In the genomic region with DNA sequence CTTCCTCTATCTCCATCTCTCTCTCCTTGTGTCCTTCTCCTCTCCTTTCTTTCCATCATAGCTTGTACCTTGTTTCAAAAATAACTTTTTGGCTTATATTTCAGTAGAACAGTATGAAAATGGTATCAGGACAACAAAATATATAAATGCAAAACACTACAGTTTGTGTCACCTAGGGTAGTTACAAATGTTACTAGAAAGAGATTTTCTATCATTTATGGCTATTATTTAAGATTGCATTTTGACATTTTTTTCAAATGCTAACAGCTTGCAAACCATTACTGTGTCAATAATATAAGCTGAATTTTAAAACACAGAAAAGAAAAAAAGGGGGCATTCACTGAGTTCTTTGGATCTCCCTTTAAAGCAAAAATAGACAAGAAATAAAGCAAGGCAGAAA, we compare ENCODE assay signal across 7 cellular contexts.
"Had no signal": no experiment of that assay in that cellular context is flagged by ENCODE, and none has a peak within 500 bp of the region (broad histone marks: within the 10 kb centered on the region; RNA-seq: fewer than 3 reads in every experiment).

No MANE protein-coding gene starts in this region.

- H3K4me3 Mint-ChIP-seq: IgD-negative memory B cell had no signal

- H3K27ac Mint-ChIP-seq: IgD-negative memory B cell had no signal

- H3K4me1 Mint-ChIP-seq: IgD-negative memory B cell had no signal

- H3K27me3 Mint-ChIP-seq: IgD-negative memory B cell had no signal

- ATAC-seq: HepG2, K562 had no signal

- H3K27ac ChIP-seq: HL-60 had no signal

- H3K36me3 Mint-ChIP-seq: IgD-negative memory B cell had no signal

- DNase-seq: IMR-90, KBM-7, KG1 had no signal

- H3K4me3 ChIP-seq: K562 had no signal
